Comparison of ENCODE assay signal across 20 cellular contexts in genomic region chr3:183845090-183845489, GRCh38. TPM values are rescaled to one million over a fixed set of nuclear protein-coding genes. Genes with fewer than 3 reads are reported as not detected.
DNase-seq lines count a peak whose midpoint lies in the region; ATAC-seq and TF ChIP-seq lines count a peak whose summit lies in the region.
"Had no signal": no experiment of that assay in that cellular context is flagged by ENCODE, and none has a peak within 500 bp of the region (broad histone marks: within the 10 kb centered on the region; RNA-seq: fewer than 3 reads in every experiment).

No MANE protein-coding gene starts in this region.

- H3K4me1 ChIP-seq in foreskin keratinocyte, result peaks cover 19% of the 10 kb centered on the region
- H3K4me1 ChIP-seq: HAP-1, uterus had no signal

- no peak overlapping the region for H3K4me3 Mint-ChIP-seq in activated T-cell treated with anti-CD3 and anti-CD28 coated beads, Interleukin-2, amount 50 U/mL, for 72 hours
- no peak overlapping the region for H3K4me3 Mint-ChIP-seq in activated T-cell treated with anti-CD3 and anti-CD28 coated beads, Interleukin-2, amount 50 U/mL, for 4 hours
- no peak overlapping the region for H3K4me3 Mint-ChIP-seq in activated T-helper 1 cell treated with anti-CD3 and anti-CD28 coated beads, Interleukin-12 subunit alpha, Interleukin-12 subunit beta, Interleukin-2, Interleukin-4 antibody, amounts not matched to agents 30 ng/mL and 10 ng/mL and 1 ng/mL, durations not matched to agents 14 hours and 24 hours and 36 hours
- H3K4me3 Mint-ChIP-seq in stimulated activated naive CD8-positive, alpha-beta T cell treated with anti-CD3 and anti-CD28 coated beads, Interleukin-15, amount 100 ng/mL, for 72 hours, result no peak overlapping the region
- H3K4me3 Mint-ChIP-seq: naive thymus-derived CD4-positive, alpha-beta T cell had no signal

- no peak for DNase-seq in activated T-cell treated with anti-CD3 and anti-CD28 coated beads, Interleukin-2, amount 50 U/mL, for 72 hours
- no peak for DNase-seq in activated T-cell treated with anti-CD3 and anti-CD28 coated beads, Interleukin-2, amount 50 U/mL, for 4 hours
- no peak for DNase-seq in activated T-helper 1 cell treated with anti-CD3 and anti-CD28 coated beads, Interleukin-12 subunit alpha, Interleukin-12 subunit beta, Interleukin-2, Interleukin-4 antibody, amounts not matched to agents 30 ng/mL and 10 ng/mL and 1 ng/mL, durations not matched to agents 14 hours and 24 hours and 36 hours (ENCODE audit: low spot score)
- DNase-seq in foreskin keratinocyte (peak in 1 of 2 donors; percentile 47), cortex of kidney (lab: John Stamatoyannopoulos, UW) (no peak), NCI-H2081 (lab: John Stamatoyannopoulos, UW) (no peak), NCI-H1105 (lab: John Stamatoyannopoulos, UW) (no peak)
- DNase-seq in stimulated activated naive CD8-positive, alpha-beta T cell treated with anti-CD3 and anti-CD28 coated beads, Interleukin-15, amount 100 ng/mL, for 72 hours, result no peak
- DNase-seq: activated CD4-positive, alpha-beta T cell treated with anti-CD3 and anti-CD28 coated beads for 4 hours; activated T-cell treated with anti-CD3 and anti-CD28 coated beads for 4 hours; gastrocnemius medialis; left ventricle myocardium superior; naive thymus-derived CD4-positive, alpha-beta T cell; NCI-H1694; NCI-H446 treated with DMSO at 0.1 percent for 48 hours; Right ventricle myocardium superior; stimulated activated naive CD4-positive, alpha-beta T cell; T-helper 9 cell; uterus had no signal

- H3K36me3 Mint-ChIP-seq in activated T-cell treated with anti-CD3 and anti-CD28 coated beads, Interleukin-2, amount 50 U/mL, for 72 hours (ENCODE audit: insufficient read depth in 2 of 2), result peaks cover 2 to 11% of the 10 kb centered on the region in 2 donors
- peaks cover 41% of the 10 kb centered on the region for H3K36me3 Mint-ChIP-seq in activated T-cell treated with anti-CD3 and anti-CD28 coated beads, Interleukin-2, amount 50 U/mL, for 4 hours (ENCODE audit: insufficient read depth)
- H3K36me3 Mint-ChIP-seq in activated T-helper 1 cell treated with anti-CD3 and anti-CD28 coated beads, Interleukin-12 subunit alpha, Interleukin-12 subunit beta, Interleukin-2, Interleukin-4 antibody, amounts not matched to agents 30 ng/mL and 10 ng/mL and 1 ng/mL, durations not matched to agents 14 hours and 24 hours and 36 hours (ENCODE audit: low read depth), result peaks cover 46% of the 10 kb centered on the region

- H3K4me1 Mint-ChIP-seq in activated T-cell treated with anti-CD3 and anti-CD28 coated beads, Interleukin-2, amount 50 U/mL, for 72 hours (ENCODE audit: low read depth), result peaks cover 20% of the 10 kb centered on the region
- H3K4me1 Mint-ChIP-seq in activated T-cell treated with anti-CD3 and anti-CD28 coated beads, Interleukin-2, amount 50 U/mL, for 4 hours (ENCODE audit: low read depth), result peaks cover 5% of the 10 kb centered on the region
- H3K4me1 Mint-ChIP-seq in activated T-helper 1 cell treated with anti-CD3 and anti-CD28 coated beads, Interleukin-12 subunit alpha, Interleukin-12 subunit beta, Interleukin-2, Interleukin-4 antibody, amounts not matched to agents 30 ng/mL and 10 ng/mL and 1 ng/mL, durations not matched to agents 14 hours and 24 hours and 36 hours (ENCODE audit: low read depth), result peaks cover 14% of the 10 kb centered on the region
- peaks cover 20% of the 10 kb centered on the region for H3K4me1 Mint-ChIP-seq in stimulated activated naive CD8-positive, alpha-beta T cell treated with anti-CD3 and anti-CD28 coated beads, Interleukin-15, amount 100 ng/mL, for 72 hours

- H3K27ac Mint-ChIP-seq in activated T-cell treated with anti-CD3 and anti-CD28 coated beads, Interleukin-2, amount 50 U/mL, for 72 hours, result peak overlapping the region; percentile 12
- H3K27ac Mint-ChIP-seq in activated T-helper 1 cell treated with anti-CD3 and anti-CD28 coated beads, Interleukin-12 subunit alpha, Interleukin-12 subunit beta, Interleukin-2, Interleukin-4 antibody, amounts not matched to agents 30 ng/mL and 10 ng/mL and 1 ng/mL, durations not matched to agents 14 hours and 24 hours and 36 hours, result peak overlapping the region; percentile 63
- H3K27ac Mint-ChIP-seq in stimulated activated naive CD8-positive, alpha-beta T cell treated with anti-CD3 and anti-CD28 coated beads, Interleukin-15, amount 100 ng/mL, for 72 hours, result peak overlapping the region; percentile 63 to 80

- H3K27ac ChIP-seq in foreskin keratinocyte, result no peak overlapping the region
- H3K27ac ChIP-seq: gastrocnemius medialis, uterus had no signal

- no peak for ATAC-seq in activated T-cell treated with anti-CD3 and anti-CD28 coated beads, Interleukin-2, amount 50 U/mL, for 72 hours (replicated peaks in 1 of 2)
- ATAC-seq in activated T-cell treated with anti-CD3 and anti-CD28 coated beads, Interleukin-2, amount 50 U/mL, for 4 hours, result no peak
- ATAC-seq in foreskin keratinocyte, result peak; percentile 57
- no peak for ATAC-seq in stimulated activated naive CD8-positive, alpha-beta T cell treated with anti-CD3 and anti-CD28 coated beads, Interleukin-15, amount 100 ng/mL, for 72 hours
- ATAC-seq: gastrocnemius medialis; left ventricle myocardium superior; naive thymus-derived CD4-positive, alpha-beta T cell had no signal

- H3K9me3 Mint-ChIP-seq in activated T-cell treated with anti-CD3 and anti-CD28 coated beads, Interleukin-2, amount 50 U/mL, for 72 hours, result no peaks in the 10 kb centered on the region
- H3K9me3 Mint-ChIP-seq in activated T-cell treated with anti-CD3 and anti-CD28 coated beads, Interleukin-2, amount 50 U/mL, for 4 hours, result no peaks in the 10 kb centered on the region
- H3K9me3 Mint-ChIP-seq in activated T-helper 1 cell treated with anti-CD3 and anti-CD28 coated beads, Interleukin-12 subunit alpha, Interleukin-12 subunit beta, Interleukin-2, Interleukin-4 antibody, amounts not matched to agents 30 ng/mL and 10 ng/mL and 1 ng/mL, durations not matched to agents 14 hours and 24 hours and 36 hours, result no peaks in the 10 kb centered on the region
- H3K9me3 Mint-ChIP-seq in stimulated activated naive CD8-positive, alpha-beta T cell treated with anti-CD3 and anti-CD28 coated beads, Interleukin-15, amount 100 ng/mL, for 72 hours, result no peaks in the 10 kb centered on the region
- H3K9me3 Mint-ChIP-seq: naive thymus-derived CD4-positive, alpha-beta T cell had no signal

- no peaks in the 10 kb centered on the region for H3K27me3 Mint-ChIP-seq in activated T-cell treated with anti-CD3 and anti-CD28 coated beads, Interleukin-2, amount 50 U/mL, for 72 hours (ENCODE audit: low read depth)
- H3K27me3 Mint-ChIP-seq in activated T-cell treated with anti-CD3 and anti-CD28 coated beads, Interleukin-2, amount 50 U/mL, for 4 hours (ENCODE audit: low read depth), result no peaks in the 10 kb centered on the region
- H3K27me3 Mint-ChIP-seq in activated T-helper 1 cell treated with anti-CD3 and anti-CD28 coated beads, Interleukin-12 subunit alpha, Interleukin-12 subunit beta, Interleukin-2, Interleukin-4 antibody, amounts not matched to agents 30 ng/mL and 10 ng/mL and 1 ng/mL, durations not matched to agents 14 hours and 24 hours and 36 hours (ENCODE audit: insufficient read depth), result no peaks in the 10 kb centered on the region
- H3K27me3 Mint-ChIP-seq in stimulated activated naive CD8-positive, alpha-beta T cell treated with anti-CD3 and anti-CD28 coated beads, Interleukin-15, amount 100 ng/mL, for 72 hours, result no peaks in the 10 kb centered on the region
- H3K27me3 Mint-ChIP-seq: naive thymus-derived CD4-positive, alpha-beta T cell had no signal

- H3K27me3 ChIP-seq in foreskin keratinocyte, result no peaks in the 10 kb centered on the region
- H3K27me3 ChIP-seq: gastrocnemius medialis, uterus had no signal

- no peak for TF ChIP-seq CTCF in foreskin keratinocyte (conservative IDR thresholded peaks at IDR 0.05)

- intact Hi-C loops in activated T-helper 1 cell treated with anti-CD3 and anti-CD28 coated beads, Interleukin-12 subunit alpha, Interleukin-12 subunit beta, Interleukin-2, Interleukin-4 antibody, amounts not matched to agents 30 ng/mL and 10 ng/mL and 1 ng/mL, durations not matched to agents 14 hours and 24 hours and 36 hours (cut with micrococcal nuclease), result no loop called here

RNA-seq across cellular contexts. Expression of gene MAP6D1, which starts 19.7 kb away (rescaled TPM):
- 1 to 10 TPM in 1 of 2 donors, under 1 TPM in 1; 1.00 to 1.4 TPM for total RNA-seq in activated T-cell treated with anti-CD3 and anti-CD28 coated beads, Interleukin-2, amount 50 U/mL, for 72 hours
- 1 to 10 TPM; 1.4 to 3.9 (median 3.2) TPM for total RNA-seq in activated T-cell treated with anti-CD3 and anti-CD28 coated beads, Interleukin-2, amount 50 U/mL, for 4 hours
- 2.1 and 2.2 TPM in 2 replicates for total RNA-seq in activated T-helper 1 cell treated with anti-CD3 and anti-CD28 coated beads, Interleukin-12 subunit alpha, Interleukin-12 subunit beta, Interleukin-2, Interleukin-4 antibody, amounts not matched to agents 30 ng/mL and 10 ng/mL and 1 ng/mL, durations not matched to agents 14 hours and 24 hours and 36 hours
- total RNA-seq in foreskin keratinocyte, result 1.3 and 1.5 TPM in 2 replicates
- 1.4 and 1.5 TPM in 2 replicates for polyA plus RNA-seq in foreskin keratinocyte
- polyA plus RNA-seq: naive thymus-derived CD4-positive, alpha-beta T cell had no signal

RNA-seq across cellular contexts. Expression of gene PARL, which starts 39.6 kb away (rescaled TPM):
- 10 to 100 TPM; 77.3 to 92.3 TPM for total RNA-seq in activated T-cell treated with anti-CD3 and anti-CD28 coated beads, Interleukin-2, amount 50 U/mL, for 72 hours
- total RNA-seq in activated T-cell treated with anti-CD3 and anti-CD28 coated beads, Interleukin-2, amount 50 U/mL, for 4 hours, result 100 to 1,000 TPM; 102 to 109 (median 105) TPM
- total RNA-seq in activated T-helper 1 cell treated with anti-CD3 and anti-CD28 coated beads, Interleukin-12 subunit alpha, Interleukin-12 subunit beta, Interleukin-2, Interleukin-4 antibody, amounts not matched to agents 30 ng/mL and 10 ng/mL and 1 ng/mL, durations not matched to agents 14 hours and 24 hours and 36 hours, result 93.7 and 98.2 TPM in 2 replicates
- 49.8 and 54.1 TPM in 2 replicates for total RNA-seq in foreskin keratinocyte
- polyA plus RNA-seq in foreskin keratinocyte, result 54.7 and 56.3 TPM in 2 replicates

Comparison
In these comparisons a context has a peak if more than half of its experiments do, and no peak if none do; other contexts are left out.
1. H3K27ac Mint-ChIP-seq: peak in every context shown above with its lines; median percentile 72 in stimulated activated naive CD8-positive, alpha-beta T cell treated with anti-CD3 and anti-CD28 coated beads, Interleukin-15, amount 100 ng/mL, for 72 hours; 63 in activated T-helper 1 cell treated with anti-CD3 and anti-CD28 coated beads, Interleukin-12 subunit alpha, Interleukin-12 subunit beta, Interleukin-2, Interleukin-4 antibody, amounts not matched to agents 30 ng/mL and 10 ng/mL and 1 ng/mL, durations not matched to agents 14 hours and 24 hours and 36 hours; 12 in activated T-cell treated with anti-CD3 and anti-CD28 coated beads, Interleukin-2, amount 50 U/mL, for 72 hours.